Comparison of ENCODE assay signal across 8 cellular contexts in the genomic region with DNA sequence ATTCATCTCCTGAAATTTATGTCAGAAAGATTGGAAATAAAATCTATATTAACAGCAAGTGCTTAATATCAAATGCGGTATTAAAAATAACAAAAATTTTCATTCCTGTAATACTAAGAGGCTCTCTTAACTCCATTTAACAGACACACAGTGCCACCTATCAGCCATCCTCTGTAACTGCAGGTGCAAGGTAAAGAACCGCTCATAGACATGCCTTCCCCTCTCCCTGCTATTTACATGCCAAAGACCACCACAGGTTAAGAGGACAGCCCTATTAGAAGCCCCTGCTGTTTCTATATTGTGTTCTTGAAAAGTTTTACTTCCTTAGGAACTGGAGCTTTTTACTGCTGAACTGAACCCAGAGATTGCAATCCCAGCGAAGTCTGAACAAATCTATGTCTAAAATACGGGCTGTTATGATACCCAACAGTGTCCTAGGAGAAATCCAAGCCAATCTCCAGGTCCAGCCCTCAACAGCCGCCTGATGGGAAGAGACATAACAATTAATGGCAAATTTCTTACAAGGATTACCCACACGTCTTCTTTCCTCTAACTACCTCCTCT. TPM values are rescaled to one million over a fixed set of nuclear protein-coding genes. Genes with fewer than 3 reads are reported as not detected.
A peak's percentile ranks its signal among the peaks of the same experiment; 100 is the strongest.
DNase-seq lines count a peak whose midpoint lies in the region; ATAC-seq, FAIRE-seq and TF ChIP-seq lines count a peak whose summit lies in the region.
"Not testable (repeated sequence)": the region's sequence is repeated elsewhere in the genome, so short reads cannot be mapped to it uniquely, and the experiment has no call there.

No MANE protein-coding gene starts in this region.

- H4K20me1 ChIP-seq in GM23248 (ENCODE audit: insufficient read depth): not testable (repeated sequence)

- intact Hi-C loops in testis (cut with DNase I; ENCODE audit: low total_unique reads): not testable (repeated sequence)

- H3K27ac ChIP-seq in GM23248; RWPE2 (ENCODE audit: poor library complexity, severe bottlenecking); testis: not testable (repeated sequence)

- not testable (repeated sequence) for H3K27me3 ChIP-seq in GM23248 (replicated peaks; ENCODE audit: insufficient read depth); RWPE2 (ENCODE audit: insufficient read depth, poor library complexity, severe bottlenecking); adipocyte (replicated peaks; ENCODE audit: control insufficient read depth, insufficient read depth, low read length); testis

- H3F3A ChIP-seq in GM23248 (ENCODE audit: insufficient read depth): not testable (repeated sequence)

- H3K36me3 ChIP-seq in GM23248 (ENCODE audit: low read depth); RWPE2 (ENCODE audit: low read depth); adipocyte (ENCODE audit: control insufficient read depth, insufficient read depth, low read length, severe bottlenecking); testis (ENCODE audit: low read depth, missing control alignments): not testable (repeated sequence)

- TF ChIP-seq CTCF in D721Med (IDR thresholded peaks at IDR 0.05; ENCODE audit: insufficient read depth, missing control alignments) (peak; percentile 54), NB4 (IDR thresholded peaks at IDR 0.05; ENCODE audit: low read depth, low read length) (peak; percentile 62), RWPE2 (IDR thresholded peaks at IDR 0.05; ENCODE audit: poor library complexity, severe bottlenecking) (peak; percentile 76), fibroblast of the aortic adventitia (IDR thresholded peaks at IDR 0.05; ENCODE audit: insufficient read depth, low read length) (peak; percentile 65), testis (IDR thresholded peaks at IDR 0.05) (peak; percentile 51 to 80 (median 75))

- H2AFZ ChIP-seq in GM23248: not testable (repeated sequence)

- H3K9me3 ChIP-seq in GM23248 (ENCODE audit: low read depth); RWPE2 (ENCODE audit: severe bottlenecking); adipocyte (ENCODE audit: control insufficient read depth, low read length); testis: not testable (repeated sequence)

- not testable (repeated sequence) for H3K9ac ChIP-seq in GM23248; adipocyte (ENCODE audit: low read length)

- H3K79me2 ChIP-seq in GM23248 (ENCODE audit: insufficient read depth): not testable (repeated sequence)

- H3K9me2 ChIP-seq in GM23248 (ENCODE audit: insufficient read depth): not testable (repeated sequence)

- 32 to 34% methylated on average over 6 of the region's 6 CpGs for WGBS in GM23248 (ENCODE audit: low coverage in 1 of 2, low lambda C conversion rate in 2 of 2, missing lambda C conversion rate in 2 of 2), 2 experiments
- WGBS in testis, 2 donors: 58 to 67% methylated on average over 6 of the region's 6 CpGs

- not testable (repeated sequence) for TF ChIP-seq POLR2A in NB4 (IDR thresholded peaks at IDR 0.05; ENCODE audit: extremely low read depth, insufficient read length); testis (IDR thresholded peaks at IDR 0.05)

- FAIRE-seq in D721Med (lab: Jason Lieb, UNC): not testable (repeated sequence)

- in situ Hi-C loops in GM23248 (cut with MboI): not testable (repeated sequence)

- not testable (repeated sequence) for H3K4me2 ChIP-seq in GM23248 (ENCODE audit: unreplicated experiment)

- H3K4me1 ChIP-seq in GM23248 (ENCODE audit: insufficient read depth); RWPE2 (ENCODE audit: insufficient read depth, poor library complexity, severe bottlenecking); adipocyte (ENCODE audit: control insufficient read depth, insufficient read depth, low read length); testis: not testable (repeated sequence)

- H3K4me3 ChIP-seq in GM23248; NB4 (ENCODE audit: low read depth, low read length); RWPE2 (ENCODE audit: severe bottlenecking); adipocyte (ENCODE audit: low read length); fibroblast of the aortic adventitia (ENCODE audit: low read depth, low read length); testis: not testable (repeated sequence)

- peak; percentile 23 for DNase-seq in D721Med (ENCODE audit: insufficient read length, low spot score)
- peak; percentile 34 for DNase-seq in GM23248
- DNase-seq in NB4 (ENCODE audit: low read depth): peak; percentile 48
- DNase-seq in RWPE2 (ENCODE audit: low spot score): not testable (repeated sequence)
- peak; percentile 60 for DNase-seq in adipocyte (ENCODE audit: low read depth)
- peak; percentile 28 for DNase-seq in fibroblast of the aortic adventitia (ENCODE audit: low read depth)
- DNase-seq in midbrain (lab: John Stamatoyannopoulos, UW): peak; percentile 28
- peak; percentile 38 for DNase-seq in testis

- ATAC-seq in RWPE2 (ENCODE audit: low read depth): peak; percentile 67

RNA-seq across cellular contexts. Expression of a gene that starts 46.9 kb away (rescaled TPM):
- not detected in 2 replicates for total RNA-seq in GM23248 (2014; rRNA removed; shearing (Covaris generic))
- polyA plus RNA-seq in GM23248 (2016; fragmentation: Nextera tagmentation; extraction: Ambion mirVana) (not detected in 2 replicates), testis (ENCODE audit: insufficient read depth, low read depth, low replicate concordance) (16.7 TPM)
- total RNA-seq in fibroblast of the aortic adventitia (ENCODE audit: low replicate concordance) (0.09 and 2.2 TPM in 2 replicates), testis (10 to 100 TPM; 18.4 to 35.4 TPM)

RNA-seq across cellular contexts. Expression of a gene that starts 47.1 kb away (rescaled TPM):
- total RNA-seq in GM23248 (2014; rRNA removed; shearing (Covaris generic)): not detected in 2 replicates
- not detected in 2 replicates for polyA plus RNA-seq in GM23248 (2016; fragmentation: Nextera tagmentation; extraction: Ambion mirVana)
- total RNA-seq in fibroblast of the aortic adventitia (ENCODE audit: low replicate concordance): 0.54 TPM in 1 of 2 replicates, not detected in the other
- 10 to 100 TPM in 1 of 2 donors, 1 to 10 TPM in 1; 6.1 to 13.0 TPM for total RNA-seq in testis
- polyA plus RNA-seq in testis (ENCODE audit: insufficient read depth, low read depth, low replicate concordance): 12.2 TPM
